8 cellular contexts compared by ENCODE assay signal in genomic region chr4:163587867-163588266, GRCh38.
DNase-seq lines count a peak whose midpoint lies in the region; ATAC-seq lines count a peak whose summit lies in the region.

No MANE protein-coding gene starts in this region.

- no peak overlapping the region for H3K4me3 ChIP-seq in neuron (ENCODE audit: low read length)

- DNase-seq in NCI-H748 (lab: John Stamatoyannopoulos, UW; ENCODE audit: unreplicated experiment) (peak; percentile 34), NCI-H748 treated with DMSO at 0.1 percent for 48 hours (lab: John Stamatoyannopoulos, UW) (no peak), NCI-H226 (peak; percentile 6), NCI-H345 treated with DMSO at 0.1 percent for 48 hours (lab: John Stamatoyannopoulos, UW; ENCODE audit: unreplicated experiment) (no peak), NCI-H774 (lab: John Stamatoyannopoulos, UW) (no peak), HT-29 (ENCODE audit: low spot score) (no peak)

- H3K4me1 ChIP-seq in neuron (ENCODE audit: insufficient read depth, low read length) = no peaks in the 10 kb centered on the region

- no peaks in the 10 kb centered on the region for H3K36me3 ChIP-seq in neuron (ENCODE audit: insufficient read depth, low read length)

- ATAC-seq in HG02623 (IDR thresholded peaks at IDR 0.05; ENCODE audit: unreplicated experiment) = peak; percentile 46

- no peaks in the 10 kb centered on the region for H3K9me3 ChIP-seq in neuron (ENCODE audit: low read length)

- peak overlapping the region; percentile 7 for H2AFZ ChIP-seq in neuron (ENCODE audit: low read depth, low read length)

- no peaks in the 10 kb centered on the region for H3K27me3 ChIP-seq in neuron (ENCODE audit: insufficient read depth, low read length)

Comparison
In these comparisons a context has a peak if more than half of its experiments do, and no peak if none do; other contexts are left out.
1. DNase-seq: peak in NCI-H748 (single experiment) and NCI-H226 (single experiment); none in NCI-H748 treated with DMSO at 0.1 percent for 48 hours (single experiment), NCI-H345 treated with DMSO at 0.1 percent for 48 hours (single experiment), NCI-H774 (single experiment) and HT-29 (single experiment).